In the genomic region with DNA sequence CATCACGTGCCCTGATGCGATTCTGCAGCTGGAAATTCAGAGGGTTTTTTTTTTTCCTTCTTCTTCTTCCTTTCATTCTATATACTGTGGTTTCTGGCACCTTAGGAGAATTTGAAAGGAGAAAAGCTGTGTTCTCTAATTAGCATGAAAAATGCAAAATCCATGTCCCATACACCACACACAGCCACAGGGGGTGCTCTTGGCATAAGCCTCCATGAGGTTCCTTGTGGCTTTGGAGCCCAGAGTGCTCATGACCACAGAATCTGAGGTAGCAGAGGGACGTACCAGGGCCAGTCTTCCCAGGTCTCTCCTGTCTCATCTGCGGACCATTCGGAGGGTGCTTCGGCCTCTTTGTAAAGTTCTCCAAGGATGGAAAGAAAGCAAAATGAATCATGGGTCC, we compare ENCODE assay signal across 12 cellular contexts.
DNase-seq lines count a peak whose midpoint lies in the region; ATAC-seq and TF ChIP-seq lines count a peak whose summit lies in the region.
"Had no signal": no experiment of that assay in that cellular context is flagged by ENCODE, and none has a peak within 500 bp of the region (broad histone marks: within the 10 kb centered on the region; RNA-seq: fewer than 3 reads in every experiment).

No MANE protein-coding gene starts in this region.

- no peak overlapping the region for H3K27ac Mint-ChIP-seq in HFFc6
- H3K27ac Mint-ChIP-seq: T-cell had no signal

- no peak overlapping the region for H2AFZ ChIP-seq in DND-41 (ENCODE audit: low read depth, low read length)

- no peak overlapping the region for H3K4me2 ChIP-seq in DND-41 (ENCODE audit: insufficient read depth, low read length)

- H3K4me3 Mint-ChIP-seq in HFFc6 = no peak overlapping the region
- H3K4me3 Mint-ChIP-seq: T-cell had no signal

- H3K79me2 ChIP-seq in DND-41 (ENCODE audit: insufficient read depth, low read length) = no peaks in the 10 kb centered on the region

- H3K36me3 Mint-ChIP-seq in HFFc6 (ENCODE audit: low read depth) = no peaks in the 10 kb centered on the region
- H3K36me3 Mint-ChIP-seq: T-cell had no signal

- H3K36me3 ChIP-seq in DND-41 (ENCODE audit: insufficient read depth, low read length) (no peaks in the 10 kb centered on the region), WERI-Rb-1 (no peaks in the 10 kb centered on the region), kidney epithelial cell (ENCODE audit: control insufficient read depth, insufficient read depth, low read length) (no peaks in the 10 kb centered on the region)
- H3K36me3 ChIP-seq: thoracic aorta had no signal

- no peaks in the 10 kb centered on the region for H4K20me1 ChIP-seq in DND-41 (ENCODE audit: insufficient read depth, low read length)

- peaks cover 5% of the 10 kb centered on the region; the same call in 1 of the 2 replicates for H3K4me1 ChIP-seq in DND-41 (ENCODE audit: insufficient read depth, low read length)

- H3K27me3 ChIP-seq in DND-41 (ENCODE audit: insufficient read depth, low read length, poor library complexity) (no peaks in the 10 kb centered on the region), WERI-Rb-1 (ENCODE audit: insufficient read depth, low read depth, severe bottlenecking) (peaks cover 86% of the 10 kb centered on the region), kidney epithelial cell (ENCODE audit: control insufficient read depth, insufficient read depth, low read length) (no peaks in the 10 kb centered on the region)

- H3K27ac ChIP-seq in DND-41 (ENCODE audit: low read length) (no peak overlapping the region), WERI-Rb-1 (no peak overlapping the region)
- H3K27ac ChIP-seq: thoracic aorta had no signal

- no peak overlapping the region for H3K9ac ChIP-seq in DND-41 (ENCODE audit: low read depth, low read length)

- H3K27me3 Mint-ChIP-seq in HFFc6 (ENCODE audit: insufficient read depth) = peaks cover 3% of the 10 kb centered on the region
- H3K27me3 Mint-ChIP-seq: T-cell had no signal

- ATAC-seq in DND-41 (ENCODE audit: insufficient read depth, low read depth) (peak; percentile 76), HG03108 (IDR thresholded peaks at IDR 0.05; ENCODE audit: unreplicated experiment) (no peak)
- ATAC-seq: T-cell had no signal

- H3K4me3 ChIP-seq in DND-41 (ENCODE audit: low read depth in 1 of 2, low read length in 2 of 2) (no peak overlapping the region), WERI-Rb-1 (ENCODE audit: low read depth, low read length) (no peak overlapping the region), kidney epithelial cell (ENCODE audit: low read depth, low read length) (no peak overlapping the region)
- H3K4me3 ChIP-seq: thoracic aorta had no signal

- DNase-seq in DND-41 (peak; percentile 39), HFFc6 (no peak), WERI-Rb-1 (no peak), kidney epithelial cell (ENCODE audit: low read depth) (no peak), KG1 (lab: John Stamatoyannopoulos, UW) (no peak), GM19238 (ENCODE audit: insufficient read length, low spot score) (no peak), HK-2 (ENCODE audit: unreplicated experiment) (no peak)
- DNase-seq: activated CD4-positive, alpha-beta T cell treated with anti-CD3 and anti-CD28 coated beads, Interleukin-2, amount 50 U/mL, for 48 hours; NCI-H446 treated with DMSO at 0.1 percent for 48 hours; T-cell had no signal

- TF ChIP-seq CTCF in DND-41 (IDR thresholded peaks at IDR 0.05; ENCODE audit: borderline replicate concordance, extremely low read depth, low read length, poor library complexity, severe bottlenecking) = peak; percentile 63
- peak; percentile 38 for TF ChIP-seq CTCF in HFFc6 (IDR thresholded peaks at IDR 0.05)
- 0 out of 2 replicates have a peak, but pooled peaks have one; percentile 20 for TF ChIP-seq CTCF in WERI-Rb-1 (IDR thresholded peaks at IDR 0.05; ENCODE audit: low read depth, low read length)
- TF ChIP-seq CTCF in kidney epithelial cell (IDR thresholded peaks at IDR 0.05; ENCODE audit: insufficient read depth, low read length, poor library complexity, severe bottlenecking) = peak; percentile 44

- H3K9me3 ChIP-seq in DND-41 (ENCODE audit: insufficient read depth, low read length, severe bottlenecking) (no peaks in the 10 kb centered on the region), WERI-Rb-1 (ENCODE audit: severe bottlenecking) (no peaks in the 10 kb centered on the region)
- H3K9me3 ChIP-seq: thoracic aorta had no signal

- H3K4me1 Mint-ChIP-seq in HFFc6 (ENCODE audit: low read depth) = no peaks in the 10 kb centered on the region
- H3K4me1 Mint-ChIP-seq: T-cell had no signal

- H3K9me3 Mint-ChIP-seq in HFFc6 = peaks cover 9% of the 10 kb centered on the region; the same call in 1 of the 2 replicates
